ENCODE assay signal across 15 cellular contexts in genomic region chr5:32512916-32513315, GRCh38.
A peak's percentile ranks its signal among the peaks of the same experiment; 100 is the strongest.
DNase-seq lines count a peak whose midpoint lies in the region; TF ChIP-seq lines count a peak whose summit lies in the region.
"Had no signal": no experiment of that assay in that cellular context is flagged by ENCODE, and none has a peak within 500 bp of the region (broad histone marks: within the 10 kb centered on the region; RNA-seq: fewer than 3 reads in every experiment).

No MANE protein-coding gene starts in this region.

- H3K27me3 Mint-ChIP-seq in HFFc6 (ENCODE audit: insufficient read depth): no peaks in the 10 kb centered on the region; the same call in none of the 2 replicates
- H3K27me3 Mint-ChIP-seq: CD4-positive, alpha-beta T cell had no signal

- no peak overlapping the region for H3K27ac Mint-ChIP-seq in HFFc6
- H3K27ac Mint-ChIP-seq: B cell; CD4-positive, alpha-beta T cell had no signal

- no peaks in the 10 kb centered on the region for H3K9me3 Mint-ChIP-seq in HFFc6
- H3K9me3 Mint-ChIP-seq: CD4-positive, alpha-beta T cell had no signal

- DNase-seq in AG20443 (ENCODE audit: low spot score) (peak; percentile 43), HFFc6 (peak; percentile 26), amniotic epithelial cell (ENCODE audit: low read depth) (peak; percentile 18), myocyte (ENCODE audit: low read depth) (peak; percentile 63), AG08396 (ENCODE audit: low spot score) (no peak), DMS 273 (lab: John Stamatoyannopoulos, UW; ENCODE audit: unreplicated experiment) (no peak), NCI-H345 (lab: John Stamatoyannopoulos, UW) (no peak), NCI-H510A (lab: John Stamatoyannopoulos, UW) (no peak)
- DNase-seq: C1 segment of cervical spinal cord; Calu3; CD4-positive, alpha-beta T cell; DMS79; GF-D8; GOT3 had no signal

- no peak overlapping the region for H3K4me3 Mint-ChIP-seq in HFFc6
- H3K4me3 Mint-ChIP-seq: B cell; CD4-positive, alpha-beta T cell had no signal

- peaks cover 31% of the 10 kb centered on the region for H3K4me1 Mint-ChIP-seq in HFFc6 (ENCODE audit: low read depth)
- H3K4me1 Mint-ChIP-seq: B cell had no signal

- TF ChIP-seq CTCF in HFFc6 (IDR thresholded peaks at IDR 0.05): no peak

- no peaks in the 10 kb centered on the region for H3K36me3 Mint-ChIP-seq in HFFc6 (ENCODE audit: low read depth)

Comparison
In these comparisons a context has a peak if more than half of its experiments do, and no peak if none do; other contexts are left out.
1. DNase-seq: peak in AG20443 (single experiment), HFFc6 (single experiment), amniotic epithelial cell (single experiment) and myocyte (single experiment); none in AG08396 (single experiment), DMS 273 (single experiment), NCI-H345 (single experiment) and NCI-H510A (single experiment).